ENCODE assay signal across 1 cellular context in genomic region chr4:149752729-149753128, GRCh38.
TF ChIP-seq lines count a peak whose summit lies in the region.

No MANE protein-coding gene starts in this region.

TF ChIP-seq in IMR-90, 13 proteins besides CTCF, POLR2A, EP300 and RAD21 (continued from another document):
- no peak for TF ChIP-seq MXI1 (IDR thresholded peaks at IDR 0.05; ENCODE audit: borderline replicate concordance, low read depth, low read length)
- no peak for TF ChIP-seq NFE2L2 (IDR thresholded peaks at IDR 0.05; ENCODE audit: low read depth, low read length)
- TF ChIP-seq ELK1 (IDR thresholded peaks at IDR 0.05; ENCODE audit: borderline replicate concordance, low read depth, low read length), result no peak
